8 cellular contexts compared by ENCODE assay signal in the genomic region with DNA sequence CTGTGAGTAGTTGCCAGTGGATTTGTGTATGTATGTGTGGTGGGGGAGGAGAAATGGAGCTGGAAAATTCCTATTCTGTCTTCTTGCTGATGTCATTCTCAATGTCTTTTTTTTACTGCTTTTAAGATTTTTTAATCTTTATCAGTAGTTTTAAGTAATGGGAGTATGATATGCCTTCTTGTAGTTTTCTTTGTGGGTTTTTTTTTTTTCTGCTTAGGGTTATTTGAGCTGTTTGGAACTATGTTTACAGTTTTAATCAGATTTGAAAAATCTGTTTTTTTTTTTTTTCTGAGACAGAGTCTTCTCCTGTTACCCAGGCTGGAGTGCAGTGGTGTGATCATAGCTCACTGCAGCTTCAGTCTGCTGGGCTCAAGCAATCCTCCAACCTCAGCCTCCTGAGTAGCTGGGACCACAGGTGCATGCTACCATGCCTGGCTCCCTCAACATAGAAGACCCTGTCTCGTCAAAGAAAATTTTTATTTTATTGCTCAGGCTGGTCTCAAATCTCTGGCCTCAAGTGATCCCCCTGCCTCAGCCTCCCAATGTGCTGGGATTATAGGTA. TPM values are rescaled to one million over a fixed set of nuclear protein-coding genes. Genes with fewer than 3 reads are reported as not detected.
DNase-seq lines count a peak whose midpoint lies in the region; ATAC-seq and TF ChIP-seq lines count a peak whose summit lies in the region.

No MANE protein-coding gene starts in this region.

- H3K36me3 ChIP-seq in heart right ventricle (no peaks in the 10 kb centered on the region), brain microvascular endothelial cell (replicated peaks) (no peaks in the 10 kb centered on the region), muscle layer of colon (ENCODE audit: insufficient read depth, low read length) (no peaks in the 10 kb centered on the region), aorta (ENCODE audit: control insufficient read depth in 1 of 2, insufficient read depth in 2 of 2, low read length in 1 of 2) (no peaks in the 10 kb centered on the region)

- ATAC-seq in heart right ventricle (no peak), aorta (ENCODE audit: low FRiP score) (no peak), GM21717 (IDR thresholded peaks at IDR 0.05; ENCODE audit: unreplicated experiment) (no peak)

- H3K4me1 ChIP-seq in heart right ventricle (peaks cover 0 to 42% (median 25%) of the 10 kb centered on the region in 9 donors), muscle layer of colon (ENCODE audit: insufficient read depth, low read length) (peaks cover 15% of the 10 kb centered on the region), aorta (ENCODE audit: control insufficient read depth in 1 of 2, insufficient read depth in 2 of 2, low read length in 2 of 2) (peaks cover 10 to 13% of the 10 kb centered on the region in 2 donors)

- intact Hi-C loops in heart right ventricle (cut with DNase I) = loop anchor here in 2 of 10 donors (5.0 to 10.0 kb wide), 2 partner anchors 63 to 170 kb away; a partner anchor contains a TSS
- intact Hi-C loops in cardiac septum (cut with DNase I) = loop anchor here (5.0 kb wide), 1 partner anchor 60 kb away; no protein-coding TSS in a partner anchor
- intact Hi-C loops in aorta (cut with DNase I) = loop anchor here in 1 of 2 donors (5.0 to 10.0 kb wide), 2 partner anchors 127 to 170 kb away; a partner anchor contains a TSS

- H3K27me3 ChIP-seq in heart right ventricle (no peaks in the 10 kb centered on the region), brain microvascular endothelial cell (replicated peaks) (no peaks in the 10 kb centered on the region), muscle layer of colon (ENCODE audit: control insufficient read depth in 1 of 2, insufficient read depth in 2 of 2, low read length in 2 of 2) (no peaks in the 10 kb centered on the region), aorta (ENCODE audit: control insufficient read depth in 1 of 2, insufficient read depth in 2 of 2, low read length in 1 of 2) (no peaks in the 10 kb centered on the region)

- in situ Hi-C loops in brain microvascular endothelial cell (cut with HindIII; ENCODE audit: low pct_ligation_motif_present, low sequenced_read_pairs) = no loop called here

- H3K9ac ChIP-seq in muscle layer of colon (ENCODE audit: low read length) = no peak overlapping the region

- H3K27ac ChIP-seq in heart right ventricle = peak overlapping the region in 9 of 10 donors; percentile 34 to 64 (median 52)
- peak overlapping the region; percentile 82 for H3K27ac ChIP-seq in brain microvascular endothelial cell
- H3K27ac ChIP-seq in muscle layer of colon (ENCODE audit: low read depth, low read length) = peak overlapping the region; percentile 56
- peak overlapping the region; percentile 73 to 98 for H3K27ac ChIP-seq in aorta (ENCODE audit: low read depth in 1 of 2, low read length in 2 of 2)

- H3K4me3 ChIP-seq in heart right ventricle (peak overlapping the region in 9 of 10 donors; percentile 3 to 36 (median 31)), brain microvascular endothelial cell (ENCODE audit: low read depth, low read length) (peak overlapping the region; percentile 34), muscle layer of colon (ENCODE audit: low read depth in 1 of 2, low read length in 2 of 2) (peak overlapping the region in 1 of 2 donors; percentile 14), aorta (ENCODE audit: low read length in 2 of 2) (peak overlapping the region in 1 of 2 donors; percentile 32)

- TF ChIP-seq CTCF in heart right ventricle (IDR thresholded peaks at IDR 0.05) (no peak), brain microvascular endothelial cell (IDR thresholded peaks at IDR 0.05; ENCODE audit: low read depth, low read length, missing control alignments) (no peak)

- peaks cover 0 to 20% (median 0%) of the 10 kb centered on the region in 11 donors for H3K9me3 ChIP-seq in heart right ventricle
- H3K9me3 ChIP-seq in muscle layer of colon (ENCODE audit: low read length) = no peaks in the 10 kb centered on the region
- H3K9me3 ChIP-seq in aorta (ENCODE audit: control insufficient read depth, low read length) = no peaks in the 10 kb centered on the region

- 89 to 91% methylated on average over 1 of the region's 1 CpG for WGBS in heart right ventricle, 2 donors
- WGBS in aorta, 2 donors = 85 to 90% methylated on average over 1 of the region's 1 CpG

- no peak for DNase-seq in heart right ventricle
- DNase-seq in cardiac septum (ENCODE audit: low spot score) = no peak
- DNase-seq in brain microvascular endothelial cell = peak; percentile 17
- no peak for DNase-seq in aorta
- no peak for DNase-seq in DMS79 treated with DMSO at 0.1 percent for 48 hours (lab: John Stamatoyannopoulos, UW)
- DNase-seq in NCI-H1694 treated with DMSO at 0.1 percent for 48 hours (lab: John Stamatoyannopoulos, UW) = no peak

RNA-seq across cellular contexts. Expression of a gene that starts 37.1 kb away (rescaled TPM):
- total RNA-seq in heart right ventricle (1 to 10 TPM; 3.5 to 7.4 (median 5.6) TPM), cardiac septum (5.4 TPM), aorta (10 to 100 TPM in 1 of 2 donors, 1 to 10 TPM in 1; 10.0 to 10.5 TPM)
- polyA plus RNA-seq in heart right ventricle (10 to 100 TPM in 1 of 2 donors, under 1 TPM in 1; 0.44 to 17.8 TPM), aorta (10 to 100 TPM; 35.0 to 51.5 TPM)
